In the genomic region with DNA sequence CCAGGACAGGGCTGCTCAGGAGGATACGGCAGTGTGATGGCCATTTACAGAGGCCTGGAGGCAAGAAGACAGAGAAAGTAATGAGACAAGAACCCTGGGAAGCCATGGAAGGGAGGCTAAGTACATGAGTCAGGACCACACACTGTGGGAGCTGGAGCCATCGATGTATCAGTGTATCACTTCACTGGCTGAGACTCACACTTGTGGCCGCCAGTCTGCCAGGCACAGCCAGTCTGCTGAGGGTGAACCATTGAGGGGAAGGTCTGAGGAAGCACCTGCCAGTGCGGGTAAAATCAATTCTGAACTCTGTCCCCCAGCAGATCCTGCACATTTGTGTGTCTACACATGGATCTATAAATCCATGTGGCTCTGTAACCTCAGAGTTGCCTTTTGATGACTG, we compare ENCODE assay signal across 19 cellular contexts.
DNase-seq lines count a peak whose midpoint lies in the region; ATAC-seq and TF ChIP-seq lines count a peak whose summit lies in the region.
"Had no signal": no experiment of that assay in that cellular context is flagged by ENCODE, and none has a peak within 500 bp of the region (broad histone marks: within the 10 kb centered on the region; RNA-seq: fewer than 3 reads in every experiment).

No MANE protein-coding gene starts in this region.

- no peak overlapping the region for H3K27ac ChIP-seq in thyroid gland
- H3K27ac ChIP-seq: RWPE1, SJCRH30 had no signal

- no peak for ATAC-seq in HG03135 (IDR thresholded peaks at IDR 0.05; ENCODE audit: unreplicated experiment)
- ATAC-seq: GM23338 had no signal

- TF ChIP-seq CTCF in AG10803 (conservative IDR thresholded peaks at IDR 0.05; ENCODE audit: low read length) (no peak), choroid plexus epithelial cell (conservative IDR thresholded peaks at IDR 0.05; ENCODE audit: low read depth, low read length) (no peak), thyroid gland (IDR thresholded peaks at IDR 0.05) (no peak)

- intact Hi-C loops in thyroid gland (cut with DNase I), result no loop called here

- H3K9me3 ChIP-seq in thyroid gland (no peaks in the 10 kb centered on the region), HAP-1 (no peaks in the 10 kb centered on the region)
- H3K9me3 ChIP-seq: SJCRH30 had no signal

- H3K27me3 ChIP-seq in thyroid gland, result no peaks in the 10 kb centered on the region
- no peaks in the 10 kb centered on the region for H3K27me3 ChIP-seq in HAP-1 (ENCODE audit: low read depth)
- H3K27me3 ChIP-seq: MG63, SJCRH30 had no signal

- TF ChIP-seq POLR2A in thyroid gland (IDR thresholded peaks at IDR 0.05), result no peak

- DNase-seq in AG10803 (ENCODE audit: low read depth) (peak; percentile 12), M059J (ENCODE audit: low read depth) (peak; percentile 49), choroid plexus epithelial cell (ENCODE audit: low read depth) (peak; percentile 22), mucosa of gallbladder (ENCODE audit: low spot score) (peak; percentile 63), NCI-H69 (lab: John Stamatoyannopoulos, UW) (no peak), thyroid gland (no peak), HAP-1 (ENCODE audit: low spot score in 2 of 2) (no peak)
- DNase-seq: C1 segment of cervical spinal cord, DMS79 treated with DMSO at 0.1 percent for 48 hours, KG1, MG63, NCI-H1092 treated with DMSO at 0.1 percent for 48 hours, NCI-H1694, NCI-H526 treated with DMSO at 0.1 percent for 48 hours, OCI-M1, SJCRH30 had no signal

- in situ Hi-C loops in HAP-1 (cut with MboI; ENCODE audit: low sequenced_read_pairs), result no loop called here

- H3K36me3 ChIP-seq in thyroid gland, result no peaks in the 10 kb centered on the region
- H3K36me3 ChIP-seq in HAP-1 (replicated peaks), result no peaks in the 10 kb centered on the region
- H3K36me3 ChIP-seq: MG63, SJCRH30 had no signal

- H3K4me1 ChIP-seq in thyroid gland (no peaks in the 10 kb centered on the region), HAP-1 (peaks cover 15% of the 10 kb centered on the region)

- 89 to 96% methylated on average over 3 to 4 of the region's 4 CpGs for WGBS in thyroid gland, 2 donors

- no peak overlapping the region for H3K4me3 ChIP-seq in AG10803 (ENCODE audit: low read length)
- no peak overlapping the region for H3K4me3 ChIP-seq in choroid plexus epithelial cell (ENCODE audit: low read depth, low read length)
- no peak overlapping the region for H3K4me3 ChIP-seq in thyroid gland (replicated peaks in 1 of 3)
- no peak overlapping the region for H3K4me3 ChIP-seq in HAP-1
- H3K4me3 ChIP-seq: GM23338, MG63, SJCRH30 had no signal

Comparison
In these comparisons a context has a peak if more than half of its experiments do, and no peak if none do; other contexts are left out.
1. DNase-seq: peak in AG10803 (single experiment), M059J (single experiment), choroid plexus epithelial cell (single experiment) and mucosa of gallbladder (single experiment); none in NCI-H69 (single experiment), thyroid gland (0 of 2) and HAP-1 (0 of 2).